1 cellular context compared by ENCODE assay signal in the genomic region with DNA sequence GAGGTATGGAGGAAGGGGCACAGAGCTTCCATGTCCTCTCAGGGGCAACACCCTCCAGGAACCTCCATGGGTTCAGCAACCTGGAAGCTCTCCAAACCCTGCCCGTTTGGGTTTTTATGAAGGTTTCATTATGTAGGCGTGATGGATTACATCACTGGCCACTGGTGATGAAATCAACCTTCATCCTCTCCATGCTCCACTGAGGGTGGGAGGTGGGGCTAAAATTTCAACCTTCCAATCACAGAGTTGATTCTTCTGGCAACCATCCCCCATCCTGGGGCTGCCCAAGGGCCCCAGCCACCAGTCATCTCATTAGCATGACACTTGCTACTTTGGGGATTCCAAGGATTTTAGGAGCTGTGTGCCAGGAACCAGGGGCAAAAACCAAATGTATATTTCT.
TF ChIP-seq lines count a peak whose summit lies in the region.

No MANE protein-coding gene starts in this region.

TF ChIP-seq in HepG2, 621 proteins besides CTCF, POLR2A, EP300 and RAD21:
- TF ChIP-seq CEBPB (IDR thresholded peaks at IDR 0.05; ENCODE audit: borderline replicate concordance, low read depth, low read length) (peak; percentile 40; the same call in 1 of the 2 replicates), SIX1 (CRISPR knock-in tag; IDR thresholded peaks at IDR 0.05; ENCODE audit: borderline replicate concordance) (no peak)
